ENCODE assay signal across 1 cellular context in the genomic region with DNA sequence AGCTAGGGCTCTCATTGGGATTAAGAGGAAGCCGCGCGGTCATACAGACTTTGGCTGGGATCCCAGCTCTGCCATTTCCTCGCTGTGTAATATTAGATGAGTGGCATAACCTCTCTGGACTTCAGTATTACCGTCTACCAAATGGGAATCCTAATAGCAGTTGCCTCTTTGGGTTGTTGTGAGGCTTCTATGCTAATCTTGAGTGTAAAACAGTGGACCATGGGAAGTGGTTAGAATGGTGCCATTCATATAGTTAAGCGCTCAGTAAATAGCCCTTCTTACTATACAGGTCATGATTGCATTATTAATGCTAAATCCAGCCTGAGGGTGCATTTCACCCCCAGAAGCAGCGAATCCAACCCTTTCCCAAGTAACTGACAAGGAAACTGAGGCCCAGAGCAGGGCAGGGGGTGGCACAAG.
A peak's percentile ranks its signal among the peaks of the same experiment; 100 is the strongest.
TF ChIP-seq lines count a peak whose summit lies in the region.

No MANE protein-coding gene starts in this region.

TF ChIP-seq in GM12878, 131 proteins besides CTCF, POLR2A, EP300 and RAD21:
- TF ChIP-seq ETV6 (conservative IDR thresholded peaks at IDR 0.05 in 1 of 2, IDR thresholded peaks at IDR 0.05 in 1 of 2; ENCODE audit: borderline replicate concordance in 1 of 2, low read depth in 1 of 2) = no peak
- no peak for TF ChIP-seq PML (IDR thresholded peaks at IDR 0.05; ENCODE audit: low read length)
- TF ChIP-seq, protein P1, sequence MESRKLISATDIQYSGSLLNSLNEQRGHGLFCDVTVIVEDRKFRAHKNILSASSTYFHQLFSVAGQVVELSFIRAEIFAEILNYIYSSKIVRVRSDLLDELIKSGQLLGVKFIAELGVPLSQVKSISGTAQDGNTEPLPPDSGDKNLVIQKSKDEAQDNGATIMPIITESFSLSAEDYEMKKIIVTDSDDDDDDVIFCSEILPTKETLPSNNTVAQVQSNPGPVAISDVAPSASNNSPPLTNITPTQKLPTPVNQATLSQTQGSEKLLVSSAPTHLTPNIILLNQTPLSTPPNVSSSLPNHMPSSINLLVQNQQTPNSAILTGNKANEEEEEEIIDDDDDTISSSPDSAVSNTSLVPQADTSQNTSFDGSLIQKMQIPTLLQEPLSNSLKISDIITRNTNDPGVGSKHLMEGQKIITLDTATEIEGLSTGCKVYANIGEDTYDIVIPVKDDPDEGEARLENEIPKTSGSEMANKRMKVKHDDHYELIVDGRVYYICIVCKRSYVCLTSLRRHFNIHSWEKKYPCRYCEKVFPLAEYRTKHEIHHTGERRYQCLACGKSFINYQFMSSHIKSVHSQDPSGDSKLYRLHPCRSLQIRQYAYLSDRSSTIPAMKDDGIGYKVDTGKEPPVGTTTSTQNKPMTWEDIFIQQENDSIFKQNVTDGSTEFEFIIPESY (IDR thresholded peaks at IDR 0.05) = no peak
- TF ChIP-seq, protein P2, sequence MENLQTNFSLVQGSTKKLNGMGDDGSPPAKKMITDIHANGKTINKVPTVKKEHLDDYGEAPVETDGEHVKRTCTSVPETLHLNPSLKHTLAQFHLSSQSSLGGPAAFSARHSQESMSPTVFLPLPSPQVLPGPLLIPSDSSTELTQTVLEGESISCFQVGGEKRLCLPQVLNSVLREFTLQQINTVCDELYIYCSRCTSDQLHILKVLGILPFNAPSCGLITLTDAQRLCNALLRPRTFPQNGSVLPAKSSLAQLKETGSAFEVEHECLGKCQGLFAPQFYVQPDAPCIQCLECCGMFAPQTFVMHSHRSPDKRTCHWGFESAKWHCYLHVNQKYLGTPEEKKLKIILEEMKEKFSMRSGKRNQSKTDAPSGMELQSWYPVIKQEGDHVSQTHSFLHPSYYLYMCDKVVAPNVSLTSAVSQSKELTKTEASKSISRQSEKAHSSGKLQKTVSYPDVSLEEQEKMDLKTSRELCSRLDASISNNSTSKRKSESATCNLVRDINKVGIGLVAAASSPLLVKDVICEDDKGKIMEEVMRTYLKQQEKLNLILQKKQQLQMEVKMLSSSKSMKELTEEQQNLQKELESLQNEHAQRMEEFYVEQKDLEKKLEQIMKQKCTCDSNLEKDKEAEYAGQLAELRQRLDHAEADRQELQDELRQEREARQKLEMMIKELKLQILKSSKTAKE (IDR thresholded peaks at IDR 0.05; ENCODE audit: low read depth, poor library complexity, severe bottlenecking) = peak; percentile 11
- TF ChIP-seq, protein P3, sequence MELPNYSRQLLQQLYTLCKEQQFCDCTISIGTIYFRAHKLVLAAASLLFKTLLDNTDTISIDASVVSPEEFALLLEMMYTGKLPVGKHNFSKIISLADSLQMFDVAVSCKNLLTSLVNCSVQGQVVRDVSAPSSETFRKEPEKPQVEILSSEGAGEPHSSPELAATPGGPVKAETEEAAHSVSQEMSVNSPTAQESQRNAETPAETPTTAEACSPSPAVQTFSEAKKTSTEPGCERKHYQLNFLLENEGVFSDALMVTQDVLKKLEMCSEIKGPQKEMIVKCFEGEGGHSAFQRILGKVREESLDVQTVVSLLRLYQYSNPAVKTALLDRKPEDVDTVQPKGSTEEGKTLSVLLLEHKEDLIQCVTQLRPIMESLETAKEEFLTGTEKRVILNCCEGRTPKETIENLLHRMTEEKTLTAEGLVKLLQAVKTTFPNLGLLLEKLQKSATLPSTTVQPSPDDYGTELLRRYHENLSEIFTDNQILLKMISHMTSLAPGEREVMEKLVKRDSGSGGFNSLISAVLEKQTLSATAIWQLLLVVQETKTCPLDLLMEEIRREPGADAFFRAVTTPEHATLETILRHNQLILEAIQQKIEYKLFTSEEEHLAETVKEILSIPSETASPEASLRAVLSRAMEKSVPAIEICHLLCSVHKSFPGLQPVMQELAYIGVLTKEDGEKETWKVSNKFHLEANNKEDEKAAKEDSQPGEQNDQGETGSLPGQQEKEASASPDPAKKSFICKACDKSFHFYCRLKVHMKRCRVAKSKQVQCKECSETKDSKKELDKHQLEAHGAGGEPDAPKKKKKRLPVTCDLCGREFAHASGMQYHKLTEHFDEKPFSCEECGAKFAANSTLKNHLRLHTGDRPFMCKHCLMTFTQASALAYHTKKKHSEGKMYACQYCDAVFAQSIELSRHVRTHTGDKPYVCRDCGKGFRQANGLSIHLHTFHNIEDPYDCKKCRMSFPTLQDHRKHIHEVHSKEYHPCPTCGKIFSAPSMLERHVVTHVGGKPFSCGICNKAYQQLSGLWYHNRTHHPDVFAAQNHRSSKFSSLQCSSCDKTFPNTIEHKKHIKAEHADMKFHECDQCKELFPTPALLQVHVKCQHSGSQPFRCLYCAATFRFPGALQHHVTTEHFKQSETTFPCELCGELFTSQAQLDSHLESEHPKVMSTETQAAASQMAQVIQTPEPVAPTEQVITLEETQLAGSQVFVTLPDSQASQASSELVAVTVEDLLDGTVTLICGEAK (IDR thresholded peaks at IDR 0.05; ENCODE audit: borderline replicate concordance) = 0 out of 2 replicates have a peak, but pooled peaks have one; percentile 16
- TF ChIP-seq ZNF207 (IDR thresholded peaks at IDR 0.05; ENCODE audit: borderline replicate concordance) = 0 out of 2 replicates have a peak, but pooled peaks have one; percentile 72
- TF ChIP-seq SMARCA5 (IDR thresholded peaks at IDR 0.05) = peak; percentile 97
- TF ChIP-seq ZNF622 (IDR thresholded peaks at IDR 0.05) = no peak
- TF ChIP-seq MYB (IDR thresholded peaks at IDR 0.05; ENCODE audit: borderline replicate concordance, low read depth, low read length) = no peak
- TF ChIP-seq ZNF217 (IDR thresholded peaks at IDR 0.05) = peak; percentile 94
